ENCODE assay signal across 10 cellular contexts in genomic region chr5:133466551-133467324, GRCh38.
"Had no signal": no experiment of that assay in that cellular context is flagged by ENCODE, and none has a peak within 500 bp of the region (broad histone marks: within the 10 kb centered on the region; RNA-seq: fewer than 3 reads in every experiment).

No MANE protein-coding gene starts in this region.

- DNase-seq: activated CD4-positive, alpha-beta T cell treated with anti-CD3 and anti-CD28 coated beads, Interleukin-2, amount 50 U/mL, for 4 hours; activated naive CD4-positive, alpha-beta T cell; kidney had no signal

- H3K27me3 ChIP-seq: cardiac muscle cell, hepatocyte had no signal

- H3K79me2 ChIP-seq: hepatocyte, parathyroid adenoma had no signal

- H3K4me3 ChIP-seq: cardiac muscle cell, coronary artery, hepatocyte, smooth muscle cell had no signal

- H3K9ac ChIP-seq: parathyroid adenoma had no signal

- H3K4me2 ChIP-seq: hepatocyte, smooth muscle cell had no signal

- ATAC-seq: stimulated activated memory B cell treated with anti-CD40 and anti-IgM and Interleukin-4, amounts not matched to agents 10 μg/mL and 1 μg/mL and 100 μg/mL, for 72 hours had no signal

- H3K36me3 ChIP-seq: cardiac muscle cell had no signal

- H2AFZ ChIP-seq: hepatocyte, parathyroid adenoma had no signal

- H3K27ac ChIP-seq: cardiac muscle cell, coronary artery, epithelial cell of prostate, hepatocyte, parathyroid adenoma had no signal
